17 cellular contexts compared by ENCODE assay signal in genomic region chr2:149744845-149745244, GRCh38.
DNase-seq lines count a peak whose midpoint lies in the region; ATAC-seq and TF ChIP-seq lines count a peak whose summit lies in the region.
"Had no signal": no experiment of that assay in that cellular context is flagged by ENCODE, and none has a peak within 500 bp of the region (broad histone marks: within the 10 kb centered on the region; RNA-seq: fewer than 3 reads in every experiment).

No MANE protein-coding gene starts in this region.

- CTCF ChIA-PET in HEK293T (lab: Yijun Ruan, JAX): no interaction called here

- ATAC-seq in HG03139 (IDR thresholded peaks at IDR 0.05; ENCODE audit: unreplicated experiment): no peak
- ATAC-seq: activated T-cell treated with anti-CD3 and anti-CD28 coated beads, Interleukin-2, amount 50 U/mL, for 4 hours had no signal

- no peak overlapping the region for H3K4me3 Mint-ChIP-seq in chondrocyte (ENCODE audit: unreplicated experiment)
- H3K4me3 Mint-ChIP-seq: activated naive CD8-positive, alpha-beta T cell; activated T-cell treated with anti-CD3 and anti-CD28 coated beads, Interleukin-2, amount 50 U/mL, for 4 hours had no signal

- POLR2A ChIA-PET in HEK293T (lab: Yijun Ruan, JAX): no interaction called here

- no peak overlapping the region for H3K4me3 ChIP-seq in AG10803 (ENCODE audit: low read length)
- H3K4me3 ChIP-seq: ovary, SK-N-MC, stomach had no signal

- H3K36me3 Mint-ChIP-seq in chondrocyte (ENCODE audit: low read depth): no peaks in the 10 kb centered on the region
- H3K36me3 Mint-ChIP-seq: activated naive CD8-positive, alpha-beta T cell had no signal

- H3K27me3 Mint-ChIP-seq in chondrocyte (ENCODE audit: low read depth): no peaks in the 10 kb centered on the region
- H3K27me3 Mint-ChIP-seq: activated naive CD8-positive, alpha-beta T cell had no signal

- H3K4me1 Mint-ChIP-seq in chondrocyte (ENCODE audit: low read depth): peaks cover 68% of the 10 kb centered on the region

- no peaks in the 10 kb centered on the region for H3K9me3 Mint-ChIP-seq in chondrocyte (ENCODE audit: low read depth)
- H3K9me3 Mint-ChIP-seq: activated T-cell treated with anti-CD3 and anti-CD28 coated beads, Interleukin-2, amount 50 U/mL, for 4 hours had no signal

- TF ChIP-seq CTCF in AG10803 (conservative IDR thresholded peaks at IDR 0.05; ENCODE audit: low read length) (no peak), chondrocyte (IDR thresholded peaks at IDR 0.05) (no peak)

- H3K27ac Mint-ChIP-seq in chondrocyte (ENCODE audit: unreplicated experiment): peak overlapping the region; percentile 80
- H3K27ac Mint-ChIP-seq: activated naive CD8-positive, alpha-beta T cell had no signal

- peak; percentile 75 for DNase-seq in AG10803 (ENCODE audit: low read depth)
- peak; percentile 17 for DNase-seq in NCI-H226
- no peak for DNase-seq in chondrocyte (ENCODE audit: low spot score)
- peak; percentile 50 for DNase-seq in kidney tubule cell (ENCODE audit: low spot score)
- no peak for DNase-seq in DMS53 (lab: John Stamatoyannopoulos, UW)
- DNase-seq in HEK293T (ENCODE audit: extremely low spot score): no peak
- no peak for DNase-seq in NCI-H1092 treated with DMSO at 0.1 percent for 48 hours (lab: John Stamatoyannopoulos, UW)
- DNase-seq: activated CD4-positive, alpha-beta T cell treated with anti-CD3 and anti-CD28 coated beads, Interleukin-2, amount 50 U/mL, for 4 hours; activated T-cell treated with anti-CD3 and anti-CD28 coated beads, Interleukin-2, amount 50 U/mL, for 4 hours; Calu3; left cardiac atrium; NCI-H1436 treated with DMSO at 0.1 percent for 48 hours; ovary; stomach had no signal

TF ChIP-seq in HEK293T, 16 proteins besides CTCF, POLR2A, EP300 and RAD21:
- TF ChIP-seq L3MBTL2 (conservative IDR thresholded peaks at IDR 0.05): no peak
- no peak for TF ChIP-seq FOXM1 (IDR thresholded peaks at IDR 0.05; ENCODE audit: borderline replicate concordance)
- TF ChIP-seq LEF1 (IDR thresholded peaks at IDR 0.05; ENCODE audit: borderline replicate concordance): no peak
- TF ChIP-seq, protein P1, sequence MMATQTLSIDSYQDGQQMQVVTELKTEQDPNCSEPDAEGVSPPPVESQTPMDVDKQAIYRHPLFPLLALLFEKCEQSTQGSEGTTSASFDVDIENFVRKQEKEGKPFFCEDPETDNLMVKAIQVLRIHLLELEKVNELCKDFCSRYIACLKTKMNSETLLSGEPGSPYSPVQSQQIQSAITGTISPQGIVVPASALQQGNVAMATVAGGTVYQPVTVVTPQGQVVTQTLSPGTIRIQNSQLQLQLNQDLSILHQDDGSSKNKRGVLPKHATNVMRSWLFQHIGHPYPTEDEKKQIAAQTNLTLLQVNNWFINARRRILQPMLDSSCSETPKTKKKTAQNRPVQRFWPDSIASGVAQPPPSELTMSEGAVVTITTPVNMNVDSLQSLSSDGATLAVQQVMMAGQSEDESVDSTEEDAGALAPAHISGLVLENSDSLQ (IDR thresholded peaks at IDR 0.05): no peak
- TF ChIP-seq CTBP1 (IDR thresholded peaks at IDR 0.05; ENCODE audit: borderline replicate concordance): no peak
- no peak for TF ChIP-seq FOXK2 (IDR thresholded peaks at IDR 0.05)
- no peak for TF ChIP-seq ZNF384 (IDR thresholded peaks at IDR 0.05)
- no peak for TF ChIP-seq ARNT (IDR thresholded peaks at IDR 0.05)
- TF ChIP-seq FOXA1 (IDR thresholded peaks at IDR 0.05): no peak
- no peak for TF ChIP-seq TARDBP (IDR thresholded peaks at IDR 0.05)
- TF ChIP-seq HDGF (IDR thresholded peaks at IDR 0.05; ENCODE audit: borderline replicate concordance): no peak
- no peak for TF ChIP-seq NFRKB (IDR thresholded peaks at IDR 0.05)
- no peak for TF ChIP-seq BHLHE40 (IDR thresholded peaks at IDR 0.05; ENCODE audit: borderline replicate concordance)
- no peak for TF ChIP-seq ELF4 (IDR thresholded peaks at IDR 0.05)
- TF ChIP-seq SUZ12 (IDR thresholded peaks at IDR 0.05): no peak
- no peak for TF ChIP-seq SP1 (IDR thresholded peaks at IDR 0.05)

Comparison
In these comparisons a context has a peak if more than half of its experiments do, and no peak if none do; other contexts are left out.
1. DNase-seq: peak in AG10803 (single experiment), NCI-H226 (single experiment) and kidney tubule cell (single experiment); none in chondrocyte (single experiment), DMS53 (single experiment), HEK293T (single experiment) and NCI-H1092 treated with DMSO at 0.1 percent for 48 hours (single experiment).